19 cellular contexts compared by ENCODE assay signal in genomic region chr17:27355419-27355818, GRCh38.
DNase-seq lines count a peak whose midpoint lies in the region; ATAC-seq, FAIRE-seq and TF ChIP-seq lines count a peak whose summit lies in the region.
"Had no signal": no experiment of that assay in that cellular context is flagged by ENCODE, and none has a peak within 500 bp of the region (broad histone marks: within the 10 kb centered on the region; RNA-seq: fewer than 3 reads in every experiment).

No MANE protein-coding gene starts in this region.

- peak overlapping the region; percentile 18 for H3K56ac ChIP-seq in mesendoderm (ENCODE audit: low read length)

- H3K36me3 ChIP-seq in K562 (ENCODE audit: control insufficient read depth, insufficient read depth, low read length), result peaks cover 17% of the 10 kb centered on the region
- H3K36me3 ChIP-seq in mesendoderm (ENCODE audit: control insufficient read depth, insufficient read depth, low read length), result no peaks in the 10 kb centered on the region

- no peak for TF ChIP-seq RAD21 in K562 (CRISPR knock-in tag; conservative IDR thresholded peaks at IDR 0.05 in 1 of 2, IDR thresholded peaks at IDR 0.05 in 1 of 2)

- CTCF ChIA-PET in activated naive CD4-positive, alpha-beta T cell treated with anti-CD3 and anti-CD28 coated beads for 36 hours (lab: Charles Lee), result interaction anchor here (1.3 to 4.1 kb wide), 5 partner anchors 22 to 299 kb away, joined by 4 to 63 read pairs (median 10); no protein-coding TSS in a partner anchor
- CTCF ChIA-PET in K562 (lab: Yijun Ruan, JAX; ENCODE audit: low intra/inter-chr PET ratio), result interaction anchor here (2.4 to 3.3 kb wide), 2 partner anchors 244 to 247 kb away, joined by 17 to 27 read pairs; no protein-coding TSS in a partner anchor

- no peak overlapping the region for H2BK120ac ChIP-seq in mesendoderm (ENCODE audit: low read depth, low read length)

- no peak overlapping the region for H4K5ac ChIP-seq in mesendoderm (ENCODE audit: low read length)

- no peaks in the 10 kb centered on the region for H3K9me1 ChIP-seq in K562 (ENCODE audit: control insufficient read depth, insufficient read depth, low read length)

- H3K4me3 Mint-ChIP-seq in activated naive CD4-positive, alpha-beta T cell treated with anti-CD3 and anti-CD28 coated beads for 36 hours, result no peak overlapping the region
- H3K4me3 Mint-ChIP-seq: CD14-positive monocyte, GM23338 had no signal

- DNase-seq in activated naive CD4-positive, alpha-beta T cell treated with anti-CD3 and anti-CD28 coated beads for 36 hours, result no peak
- no peak for DNase-seq in activated naive CD4-positive, alpha-beta T cell (lab: John Stamatoyannopoulos, UW)
- DNase-seq in K562 (ENCODE audit: extremely low read depth in 1 of 4, low spot score in 3 of 4), result no peak
- DNase-seq in mesendoderm, result peak; percentile 45
- no peak for DNase-seq in DMS153 (lab: John Stamatoyannopoulos, UW)
- DNase-seq in HT-29 (ENCODE audit: low spot score), result no peak
- DNase-seq: CD8-positive, alpha-beta T cell; COR-L47; DND-41; GDM1; H7 had no signal

- in situ Hi-C loops in K562 (cut with MboI), result no loop called here

- H3K4me1 Mint-ChIP-seq in activated naive CD4-positive, alpha-beta T cell treated with anti-CD3 and anti-CD28 coated beads for 36 hours (ENCODE audit: low read depth), result peaks cover 21% of the 10 kb centered on the region

- no peak overlapping the region for H3K4ac ChIP-seq in mesendoderm (ENCODE audit: low read depth, low read length)

- H4K8ac ChIP-seq in mesendoderm (ENCODE audit: low read depth, low read length), result no peak overlapping the region

- H3K27me3 ChIP-seq in K562 (ENCODE audit: control insufficient read depth in 2 of 2, insufficient read depth in 2 of 2, low read length in 2 of 2), result no peaks in the 10 kb centered on the region
- no peaks in the 10 kb centered on the region for H3K27me3 ChIP-seq in mesendoderm (ENCODE audit: insufficient read depth, low read length, poor library complexity)

- BruUV-seq in K562 (replicated peaks; lab: Mats Ljungman, UMichigan), result no TSS peak

- H3K79me2 ChIP-seq in K562 (ENCODE audit: control insufficient read depth, insufficient read depth, low read length) (peaks cover 29% of the 10 kb centered on the region), mesendoderm (ENCODE audit: control insufficient read depth, insufficient read depth, low read length) (peaks cover 3% of the 10 kb centered on the region)

- H3K9ac ChIP-seq in K562 (ENCODE audit: insufficient read depth in 1 of 2, low read depth in 2 of 2, low read length in 2 of 2) (peak overlapping the region; percentile 14 to 18; a peak in 2 of 4 replicates), mesendoderm (ENCODE audit: low read length) (no peak overlapping the region)

- peaks cover 30 to 38% of the 10 kb centered on the region in 2 experiments for H3K4me1 ChIP-seq in K562 (replicated peaks in 1 of 2; ENCODE audit: control insufficient read depth in 2 of 2, insufficient read depth in 2 of 2, low read length in 2 of 2)
- peaks cover 12% of the 10 kb centered on the region for H3K4me1 ChIP-seq in mesendoderm (ENCODE audit: control insufficient read depth, low read depth, low read length)

- H2AK5ac ChIP-seq in mesendoderm (ENCODE audit: low read length), result no peak overlapping the region

- peak overlapping the region; percentile 15; the same call in 1 of the 2 replicates for H2AFZ ChIP-seq in K562 (ENCODE audit: low read depth, low read length)
- H2AFZ ChIP-seq: GM23338 had no signal

- TF ChIP-seq CTCF in K562 (IDR thresholded peaks at IDR 0.05 in 2 of 3, conservative IDR thresholded peaks at IDR 0.05 in 1 of 3; ENCODE audit: insufficient read depth in 2 of 3, low read depth in 1 of 3, low read length in 3 of 3), result no peak

- H3K27me3 Mint-ChIP-seq in activated naive CD4-positive, alpha-beta T cell treated with anti-CD3 and anti-CD28 coated beads for 36 hours (ENCODE audit: low read depth), result no peaks in the 10 kb centered on the region
- H3K27me3 Mint-ChIP-seq: B cell had no signal

- no peak for ATAC-seq in K562
- no peak for ATAC-seq in HG02678 (IDR thresholded peaks at IDR 0.05; ENCODE audit: unreplicated experiment)
- ATAC-seq: CD8-positive, alpha-beta T cell; GM23338; HepG2 had no signal

- H3K23ac ChIP-seq in mesendoderm (ENCODE audit: low read length), result no peak overlapping the region

- 0 out of 2 replicates have a peak, but pooled peaks cover 7% of the 10 kb centered on the region for H3K9me3 ChIP-seq in K562 (replicated peaks; ENCODE audit: control insufficient read depth, insufficient read depth, low read depth, low read length)

- no peak for FAIRE-seq in K562 (lab: Jason Lieb, UNC)
- FAIRE-seq: D721Med, GM12892, HepG2, HTR-8/SVneo had no signal

- 0 out of 3 replicates have a peak overlapping the region, but pooled peaks have one; percentile 32 for H3K27ac ChIP-seq in K562 (ENCODE audit: extremely low read depth, low read depth, low read length)
- H3K27ac ChIP-seq in mesendoderm (ENCODE audit: low read depth, low read length), result no peak overlapping the region

- no peaks in the 10 kb centered on the region for H4K20me1 ChIP-seq in K562 (replicated peaks; ENCODE audit: control insufficient read depth, insufficient read depth, low read length)

- H3K4me3 ChIP-seq in K562, result no peak overlapping the region
- H3K4me3 ChIP-seq in mesendoderm (ENCODE audit: low read length), result no peak overlapping the region
- H3K4me3 ChIP-seq: GM23338 had no signal

- no peak for TF ChIP-seq EP300 in K562 (IDR thresholded peaks at IDR 0.05; ENCODE audit: low read length)

- H3K18ac ChIP-seq in mesendoderm (ENCODE audit: low read length), result no peak overlapping the region

- no peaks in the 10 kb centered on the region for H3K9me3 Mint-ChIP-seq in activated naive CD4-positive, alpha-beta T cell treated with anti-CD3 and anti-CD28 coated beads for 36 hours
- H3K9me3 Mint-ChIP-seq: CD8-positive, alpha-beta T cell; GM23338 had no signal

- 57% methylated on average over 4 of the region's 4 CpGs for WGBS in K562 (ENCODE audit: insufficient coverage, low coverage, missing lambda C conversion rate)
- no CpG with 5 or more reads among the region's 4 CpGs for WGBS in mesendoderm (ENCODE audit: extremely low coverage, insufficient coverage, low lambda C conversion rate)

- peaks cover 8% of the 10 kb centered on the region for H3K79me1 ChIP-seq in mesendoderm (ENCODE audit: low read length)

- peak overlapping the region; percentile 50 for H3K27ac Mint-ChIP-seq in activated naive CD4-positive, alpha-beta T cell treated with anti-CD3 and anti-CD28 coated beads for 36 hours
- H3K27ac Mint-ChIP-seq: B cell; CD8-positive, alpha-beta T cell; GM23338 had no signal

- no peak for TF ChIP-seq POLR2A in K562 (conservative IDR thresholded peaks at IDR 0.05)

- no peak overlapping the region for H2BK5ac ChIP-seq in mesendoderm (ENCODE audit: low read length)

- H3K4me2 ChIP-seq in K562 (ENCODE audit: insufficient read depth, low read length), result no peak overlapping the region
- no peak overlapping the region for H3K4me2 ChIP-seq in mesendoderm (ENCODE audit: low read length)
- H3K4me2 ChIP-seq: GM23338 had no signal

- H3K36me3 Mint-ChIP-seq in activated naive CD4-positive, alpha-beta T cell treated with anti-CD3 and anti-CD28 coated beads for 36 hours (ENCODE audit: low read depth), result no peaks in the 10 kb centered on the region
- H3K36me3 Mint-ChIP-seq: CD14-positive monocyte; CD8-positive, alpha-beta T cell had no signal

- POLR2A ChIA-PET in K562 (lab: Yijun Ruan, JAX), result interaction anchor here (0.6 to 0.7 kb wide), 3 partner anchors 15 to 134 kb away, joined by 3 read pairs; no protein-coding TSS in a partner anchor

- no peak overlapping the region for H2BK15ac ChIP-seq in mesendoderm (replicated peaks; ENCODE audit: low read depth)

- intact Hi-C loops in activated naive CD4-positive, alpha-beta T cell treated with anti-CD3 and anti-CD28 coated beads for 36 hours (cut with micrococcal nuclease), result no loop called here
- intact Hi-C loops in K562 (cut with micrococcal nuclease), result loop anchor here (10.0 kb wide), 1 partner anchor 189 kb away; no protein-coding TSS in a partner anchor

TF ChIP-seq in K562, 482 proteins besides CTCF, POLR2A, EP300 and RAD21 (continues in another document):
- TF ChIP-seq, protein P1, sequence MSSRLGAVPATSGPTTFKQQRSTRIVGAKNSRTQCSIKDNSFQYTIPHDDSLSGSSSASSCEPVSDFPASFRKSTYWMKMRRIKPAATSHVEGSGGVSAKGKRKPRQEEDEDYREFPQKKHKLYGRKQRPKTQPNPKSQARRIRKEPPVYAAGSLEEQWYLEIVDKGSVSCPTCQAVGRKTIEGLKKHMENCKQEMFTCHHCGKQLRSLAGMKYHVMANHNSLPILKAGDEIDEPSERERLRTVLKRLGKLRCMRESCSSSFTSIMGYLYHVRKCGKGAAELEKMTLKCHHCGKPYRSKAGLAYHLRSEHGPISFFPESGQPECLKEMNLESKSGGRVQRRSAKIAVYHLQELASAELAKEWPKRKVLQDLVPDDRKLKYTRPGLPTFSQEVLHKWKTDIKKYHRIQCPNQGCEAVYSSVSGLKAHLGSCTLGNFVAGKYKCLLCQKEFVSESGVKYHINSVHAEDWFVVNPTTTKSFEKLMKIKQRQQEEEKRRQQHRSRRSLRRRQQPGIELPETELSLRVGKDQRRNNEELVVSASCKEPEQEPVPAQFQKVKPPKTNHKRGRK (tag; IDR thresholded peaks at IDR 0.05), result peak; percentile 58; the same call in 1 of the 2 replicates
- no peak for TF ChIP-seq SRF (CRISPR knock-in tag; IDR thresholded peaks at IDR 0.05)
- peak; percentile 49 for TF ChIP-seq ZNF316 (IDR thresholded peaks at IDR 0.05)
- TF ChIP-seq C11orf30 (IDR thresholded peaks at IDR 0.05; ENCODE audit: low read depth), result peak; percentile 25; the same call in 1 of the 2 replicates
- TF ChIP-seq USF1 (CRISPR knock-in tag; IDR thresholded peaks at IDR 0.05), result no peak
- no peak for TF ChIP-seq ZNF395 (CRISPR knock-in tag; IDR thresholded peaks at IDR 0.05)
- no peak for TF ChIP-seq SLC30A9 (CRISPR knock-in tag; IDR thresholded peaks at IDR 0.05)
- TF ChIP-seq FOXJ2 (tag; IDR thresholded peaks at IDR 0.05), result no peak
